ENCODE assay signal across 1 cellular context in the genomic region with DNA sequence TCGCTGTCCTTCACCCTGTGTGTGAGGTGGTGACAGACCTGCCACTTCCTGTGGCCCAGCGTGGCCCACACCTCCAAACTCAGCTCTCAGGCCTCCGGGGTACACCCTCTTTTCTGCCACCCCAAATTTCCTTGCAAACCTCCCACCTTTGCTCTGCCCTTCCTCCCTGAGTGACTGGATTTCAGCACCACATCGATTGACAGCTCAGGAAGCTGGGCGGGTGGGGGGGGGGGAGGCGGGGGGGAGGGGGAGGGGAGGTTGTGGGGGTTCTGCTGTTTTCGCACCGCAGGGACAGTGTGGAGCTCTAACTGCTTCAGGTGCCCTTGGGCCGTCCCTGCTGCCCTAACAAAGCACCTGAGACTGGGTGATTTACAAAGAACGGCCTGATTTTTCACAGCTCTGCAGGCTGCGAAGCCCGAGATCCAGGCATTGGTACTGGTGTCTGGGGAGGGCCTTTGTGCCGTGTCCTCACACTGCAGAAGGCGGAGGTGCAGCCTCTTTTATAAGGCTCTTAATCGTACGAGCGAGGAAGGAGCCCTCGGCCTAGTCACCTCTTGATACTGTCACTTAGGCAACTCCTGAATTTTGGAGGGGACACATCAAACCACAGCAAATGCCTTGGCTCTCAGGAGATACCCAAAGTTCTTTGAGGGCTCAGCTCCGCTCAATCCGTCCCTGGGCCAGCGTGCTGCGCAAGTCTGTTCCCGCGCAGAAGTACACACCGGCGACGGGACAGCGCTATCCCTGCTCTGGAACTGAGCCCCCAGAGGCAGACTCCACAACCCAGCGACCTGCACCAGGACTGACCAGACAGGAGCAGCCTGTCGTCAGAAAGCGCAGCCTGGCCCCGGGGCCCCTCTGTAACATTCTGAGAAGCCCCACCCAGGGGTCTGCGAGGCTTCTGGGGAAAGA.
TF ChIP-seq lines count a peak whose summit lies in the region.

No MANE protein-coding gene starts in this region.

TF ChIP-seq in IMR-90, 13 proteins besides CTCF, POLR2A, EP300 and RAD21:
- no peak for TF ChIP-seq BHLHE40 (IDR thresholded peaks at IDR 0.05; ENCODE audit: low read depth, low read length)
- no peak for TF ChIP-seq CHD1 (IDR thresholded peaks at IDR 0.05; ENCODE audit: low read depth, low read length)
- no peak for TF ChIP-seq NFE2L2 (IDR thresholded peaks at IDR 0.05; ENCODE audit: low read depth, low read length)
- TF ChIP-seq CEBPB (IDR thresholded peaks at IDR 0.05; ENCODE audit: low read depth, low read length) = no peak
- TF ChIP-seq MAZ (IDR thresholded peaks at IDR 0.05; ENCODE audit: borderline replicate concordance, low read depth, low read length) = no peak
- no peak for TF ChIP-seq MAFK (IDR thresholded peaks at IDR 0.05; ENCODE audit: low read depth, low read length)
- TF ChIP-seq RFX5 (IDR thresholded peaks at IDR 0.05; ENCODE audit: low read depth, low read length) = no peak
- TF ChIP-seq MXI1 (IDR thresholded peaks at IDR 0.05; ENCODE audit: borderline replicate concordance, low read depth, low read length) = no peak
- TF ChIP-seq FOS (IDR thresholded peaks at IDR 0.05; ENCODE audit: low read depth, low read length) = no peak
- TF ChIP-seq RCOR1 (IDR thresholded peaks at IDR 0.05; ENCODE audit: insufficient replicate concordance, low read length) = no peak
- TF ChIP-seq USF2 (IDR thresholded peaks at IDR 0.05; ENCODE audit: low read depth, low read length) = no peak
- TF ChIP-seq SMC3 (IDR thresholded peaks at IDR 0.05; ENCODE audit: low read depth, low read length) = no peak
- TF ChIP-seq, protein P1, sequence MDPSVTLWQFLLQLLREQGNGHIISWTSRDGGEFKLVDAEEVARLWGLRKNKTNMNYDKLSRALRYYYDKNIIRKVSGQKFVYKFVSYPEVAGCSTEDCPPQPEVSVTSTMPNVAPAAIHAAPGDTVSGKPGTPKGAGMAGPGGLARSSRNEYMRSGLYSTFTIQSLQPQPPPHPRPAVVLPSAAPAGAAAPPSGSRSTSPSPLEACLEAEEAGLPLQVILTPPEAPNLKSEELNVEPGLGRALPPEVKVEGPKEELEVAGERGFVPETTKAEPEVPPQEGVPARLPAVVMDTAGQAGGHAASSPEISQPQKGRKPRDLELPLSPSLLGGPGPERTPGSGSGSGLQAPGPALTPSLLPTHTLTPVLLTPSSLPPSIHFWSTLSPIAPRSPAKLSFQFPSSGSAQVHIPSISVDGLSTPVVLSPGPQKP (IDR thresholded peaks at IDR 0.05; ENCODE audit: borderline replicate concordance, low read depth, low read length) = no peak
TF ChIP-seq in IMR-90: peak in this region for 0.
